8 cellular contexts compared by ENCODE assay signal in genomic region chr1:108745980-108746381, GRCh38. TPM values are rescaled to one million over a fixed set of nuclear protein-coding genes. Genes with fewer than 3 reads are reported as not detected.
DNase-seq lines count a peak whose midpoint lies in the region; ATAC-seq and TF ChIP-seq lines count a peak whose summit lies in the region.

No MANE protein-coding gene starts in this region.

- no peak overlapping the region for H4K8ac ChIP-seq in neuronal stem cell (ENCODE audit: low read depth, low read length)

- peaks cover 8% of the 10 kb centered on the region for H3K4me1 ChIP-seq in OCI-LY3 (ENCODE audit: low read length)
- H3K4me1 ChIP-seq in ectodermal cell (ENCODE audit: control insufficient read depth, insufficient read depth, low read length): peaks cover 9% of the 10 kb centered on the region
- H3K4me1 ChIP-seq in neuronal stem cell (ENCODE audit: control insufficient read depth in 2 of 2, insufficient read depth in 1 of 2, low read depth in 1 of 2, low read length in 2 of 2): peaks cover 0 to 4% of the 10 kb centered on the region in 2 donors

- H2AFZ ChIP-seq in OCI-LY3 (ENCODE audit: low read depth, low read length) (peak overlapping the region; percentile 94), neuronal stem cell (ENCODE audit: low read length) (peak overlapping the region; percentile 92)

- H3K79me2 ChIP-seq in OCI-LY3 (ENCODE audit: low read length): peaks cover 7% of the 10 kb centered on the region

- WGBS in ectodermal cell, 2 experiments: 55 to 56% methylated on average over 3 of the region's 3 CpGs
- WGBS in neuronal stem cell (ENCODE audit: extremely low coverage in 2 of 2, insufficient read length in 2 of 2, insufficient replicate concordance in 1 of 2), 2 donors: no CpG with 5 or more reads among the region's 3 CpGs

- H3K4ac ChIP-seq in neuronal stem cell (ENCODE audit: low read length): no peak overlapping the region

- H3K27me3 ChIP-seq in OCI-LY3 (ENCODE audit: low read depth, low read length): no peaks in the 10 kb centered on the region
- peaks cover 4% of the 10 kb centered on the region for H3K27me3 ChIP-seq in ectodermal cell (ENCODE audit: control insufficient read depth, insufficient read depth, low read length, poor library complexity, severe bottlenecking)
- peaks cover 0 to 10% (median 0%) of the 10 kb centered on the region in 3 experiments for H3K27me3 ChIP-seq in neuronal stem cell (ENCODE audit: control insufficient read depth in 3 of 3, insufficient read depth in 3 of 3, low read depth in 1 of 3, low read length in 3 of 3)

- H3K4me1 Mint-ChIP-seq in CD14-positive monocyte: peaks cover 32% of the 10 kb centered on the region

- peaks cover 7 to 16% of the 10 kb centered on the region in 2 donors for H3K36me3 Mint-ChIP-seq in CD14-positive monocyte

- ATAC-seq in HG02938 (IDR thresholded peaks at IDR 0.05; ENCODE audit: unreplicated experiment) (no peak), HG03432 (IDR thresholded peaks at IDR 0.05; ENCODE audit: unreplicated experiment) (no peak)

- no peaks in the 10 kb centered on the region for H3K36me3 ChIP-seq in OCI-LY3 (replicated peaks; ENCODE audit: low read depth, low read length)
- no peaks in the 10 kb centered on the region for H3K36me3 ChIP-seq in ectodermal cell (ENCODE audit: control insufficient read depth, insufficient read depth, low read length)
- peaks cover 0 to 19% of the 10 kb centered on the region in 2 donors for H3K36me3 ChIP-seq in neuronal stem cell (replicated peaks in 1 of 2; ENCODE audit: control insufficient read depth in 2 of 2, insufficient read depth in 2 of 2, low read length in 2 of 2)

- H3K27me3 Mint-ChIP-seq in CD14-positive monocyte (ENCODE audit: low read depth in 3 of 3): no peaks in the 10 kb centered on the region

- no peak overlapping the region for H4K91ac ChIP-seq in neuronal stem cell (ENCODE audit: low read depth, low read length, poor library complexity)

- peak overlapping the region; percentile 83 for H3K4me2 ChIP-seq in OCI-LY3 (ENCODE audit: low read length)
- H3K4me2 ChIP-seq in neuronal stem cell (ENCODE audit: insufficient read depth, low read length, poor library complexity, severe bottlenecking): no peak overlapping the region

- peaks cover 2% of the 10 kb centered on the region for H3K79me1 ChIP-seq in neuronal stem cell (ENCODE audit: low read depth, low read length)

- no peak overlapping the region for H3K23ac ChIP-seq in neuronal stem cell (ENCODE audit: low read depth, low read length, poor library complexity)

- H2BK12ac ChIP-seq in neuronal stem cell (ENCODE audit: low read length): no peak overlapping the region

- H3K4me3 ChIP-seq in OCI-LY3 (ENCODE audit: low read length): peak overlapping the region; percentile 57
- peak overlapping the region; percentile 80 for H3K4me3 ChIP-seq in ectodermal cell (ENCODE audit: insufficient read depth, low read depth, low read length)
- H3K4me3 ChIP-seq in neuronal stem cell (ENCODE audit: low read length in 2 of 2): peak overlapping the region in 1 of 2 donors; percentile 85

- H2BK15ac ChIP-seq in neuronal stem cell (ENCODE audit: low read length): no peak overlapping the region

- H3K9me3 Mint-ChIP-seq in CD14-positive monocyte: peaks cover 0 to 1% (median 0%) of the 10 kb centered on the region in 7 donors

- no peaks in the 10 kb centered on the region for H4K20me1 ChIP-seq in OCI-LY3 (ENCODE audit: insufficient read depth, low read length)

- no peak overlapping the region for H2AK5ac ChIP-seq in neuronal stem cell (ENCODE audit: low read depth, low read length)

- DNase-seq in CD14-positive monocyte (ENCODE audit: low spot score) (no peak), neuronal stem cell (ENCODE audit: low spot score) (no peak), glomerular visceral epithelial cell (ENCODE audit: extremely low spot score) (no peak)
- no peak for DNase-seq in activated CD4-positive, CD25-positive, alpha-beta regulatory T cell (lab: John Stamatoyannopoulos, UW)

- peak overlapping the region; percentile 26 to 91 for H3K4me3 Mint-ChIP-seq in CD14-positive monocyte

- H3K18ac ChIP-seq in neuronal stem cell (ENCODE audit: low read length): no peak overlapping the region

- no peak overlapping the region for H3K27ac ChIP-seq in OCI-LY3 (ENCODE audit: low read length)
- no peak overlapping the region for H3K27ac ChIP-seq in ectodermal cell (ENCODE audit: insufficient read depth, low read depth, low read length, poor library complexity, severe bottlenecking)
- no peak overlapping the region for H3K27ac ChIP-seq in neuronal stem cell (replicated peaks; ENCODE audit: low read length)

- peak overlapping the region; percentile 92 to 100 (median 99) for H3K27ac Mint-ChIP-seq in CD14-positive monocyte

- intact Hi-C loops in CD14-positive monocyte (cut with micrococcal nuclease): loop anchor here (2.0 to 10.0 kb wide), 5 partner anchors 51 to 351 kb away; partner anchors contain the start of genes EEIG2 (in 1 of the 2) and PRPF38B (in 1 of the 2)

- H3K9me3 ChIP-seq in OCI-LY3 (ENCODE audit: insufficient read depth, low read length) (no peaks in the 10 kb centered on the region), ectodermal cell (ENCODE audit: control insufficient read depth, low read length) (no peaks in the 10 kb centered on the region), neuronal stem cell (replicated peaks in 1 of 2; ENCODE audit: control insufficient read depth in 2 of 2, insufficient read depth in 1 of 2, low read depth in 1 of 2, low read length in 2 of 2) (no peaks in the 10 kb centered on the region)

- H2BK5ac ChIP-seq in neuronal stem cell (ENCODE audit: low read length): no peak overlapping the region

- H3K14ac ChIP-seq in neuronal stem cell (ENCODE audit: low read length): no peak overlapping the region

- H2BK120ac ChIP-seq in neuronal stem cell (ENCODE audit: low read depth, low read length): no peak overlapping the region

- 0 out of 2 replicates have a peak overlapping the region, but pooled peaks have one; percentile 22 for H3K9ac ChIP-seq in OCI-LY3 (ENCODE audit: low read length)
- no peak overlapping the region for H3K9ac ChIP-seq in neuronal stem cell (ENCODE audit: low read depth, low read length, poor library complexity)

- TF ChIP-seq CTCF in CD14-positive monocyte (IDR thresholded peaks at IDR 0.05) (no peak), OCI-LY3 (IDR thresholded peaks at IDR 0.05; ENCODE audit: low read depth, low read length) (no peak)

RNA-seq across cellular contexts. Expression of gene STXBP3, which starts 0.5 kb away (rescaled TPM):
- polyA plus RNA-seq in CD14-positive monocyte: 10 to 100 TPM; 48.3 to 56.2 TPM
- 54.2 TPM for polyA plus RNA-seq in ectodermal cell (2013, experiment 1 of 4)
- polyA plus RNA-seq in ectodermal cell (2013, experiment 2 of 4): 43.8 TPM
- polyA plus RNA-seq in ectodermal cell (2013, experiment 3 of 4): 46.9 TPM
- polyA plus RNA-seq in ectodermal cell (2013, experiment 4 of 4): 46.5 TPM
- 24.5 TPM for polyA plus RNA-seq in neuronal stem cell (2013, experiment 1 of 2)
- polyA plus RNA-seq in neuronal stem cell (2013, experiment 2 of 2): 25.2 TPM

RNA-seq across cellular contexts. Expression of gene FNDC7, which starts 33.3 kb away (rescaled TPM):
- polyA plus RNA-seq in CD14-positive monocyte: not detected
- polyA plus RNA-seq in ectodermal cell (2013, experiment 1 of 4): not detected
- 0.12 TPM for polyA plus RNA-seq in ectodermal cell (2013, experiment 2 of 4)
- 0.21 TPM for polyA plus RNA-seq in ectodermal cell (2013, experiment 3 of 4)
- polyA plus RNA-seq in ectodermal cell (2013, experiment 4 of 4): 0.16 TPM
- 0.04 TPM for polyA plus RNA-seq in neuronal stem cell (2013, experiment 1 of 2)
- 0.03 TPM for polyA plus RNA-seq in neuronal stem cell (2013, experiment 2 of 2)

RNA-seq across cellular contexts. Expression of gene PRPF38B, which starts 53.9 kb away (rescaled TPM):
- 1 to 10 TPM; 4.9 to 8.3 TPM for polyA plus RNA-seq in CD14-positive monocyte
- polyA plus RNA-seq in ectodermal cell (2013, experiment 1 of 4): 54.8 TPM
- 49.8 TPM for polyA plus RNA-seq in ectodermal cell (2013, experiment 2 of 4)
- polyA plus RNA-seq in ectodermal cell (2013, experiment 3 of 4): 37.4 TPM
- 41.5 TPM for polyA plus RNA-seq in ectodermal cell (2013, experiment 4 of 4)
- polyA plus RNA-seq in neuronal stem cell (2013, experiment 1 of 2): 47.2 TPM
- 47.9 TPM for polyA plus RNA-seq in neuronal stem cell (2013, experiment 2 of 2)
